In genomic region chr3:6600237-6600636, GRCh38 we compare ENCODE assay signal across 1 cellular context.
TF ChIP-seq lines count a peak whose summit lies in the region.

No MANE protein-coding gene starts in this region.

TF ChIP-seq in K562, 482 proteins besides CTCF, POLR2A, EP300 and RAD21 (continued from another document and continues in another):
- TF ChIP-seq HES1 (IDR thresholded peaks at IDR 0.05; ENCODE audit: low read depth): no peak
- no peak for TF ChIP-seq ZNF41 (CRISPR knock-in tag; conservative IDR thresholded peaks at IDR 0.05)
- TF ChIP-seq ZNF280B (CRISPR knock-in tag; IDR thresholded peaks at IDR 0.05): no peak
- TF ChIP-seq GATA2 (CRISPR knock-in tag; IDR thresholded peaks at IDR 0.05): no peak
- 0 out of 2 replicates have a peak, but pooled peaks have one; percentile 39 for TF ChIP-seq THRAP3 (IDR thresholded peaks at IDR 0.05; ENCODE audit: borderline replicate concordance)
- 0 out of 2 replicates have a peak, but pooled peaks have one; percentile 19 for TF ChIP-seq ELF4 (CRISPR knock-in tag; IDR thresholded peaks at IDR 0.05)
- no peak for TF ChIP-seq TGIF2 (CRISPR knock-in tag; IDR thresholded peaks at IDR 0.05)
- no peak for TF ChIP-seq ZEB2 (IDR thresholded peaks at IDR 0.05)
- no peak for TF ChIP-seq STAT6 (CRISPR knock-in tag; IDR thresholded peaks at IDR 0.05)
- peak; percentile 45; the same call in 1 of the 2 replicates for TF ChIP-seq THRB (CRISPR knock-in tag; conservative IDR thresholded peaks at IDR 0.05)
- no peak for TF ChIP-seq KLF10 (CRISPR knock-in tag; IDR thresholded peaks at IDR 0.05)
- peak; percentile 48 for TF ChIP-seq ARHGAP35 (IDR thresholded peaks at IDR 0.05; ENCODE audit: partially characterized antibody)
- 0 out of 2 replicates have a peak, but pooled peaks have one; percentile 22 for TF ChIP-seq ARID2 (IDR thresholded peaks at IDR 0.05)
- TF ChIP-seq POLR2B (IDR thresholded peaks at IDR 0.05; ENCODE audit: low read depth, partially characterized antibody): peak; percentile 36
- no peak for TF ChIP-seq TAF15 (IDR thresholded peaks at IDR 0.05; ENCODE audit: low read depth, low read length)
- no peak for TF ChIP-seq HMGXB4 (CRISPR knock-in tag; IDR thresholded peaks at IDR 0.05)
- no peak for TF ChIP-seq ZNF282 (CRISPR knock-in tag; IDR thresholded peaks at IDR 0.05)
- no peak for TF ChIP-seq PREB (CRISPR knock-in tag; IDR thresholded peaks at IDR 0.05)
- no peak for TF ChIP-seq KAT2B (IDR thresholded peaks at IDR 0.05; ENCODE audit: low read depth, low read length)
- TF ChIP-seq PPARD (CRISPR knock-in tag; IDR thresholded peaks at IDR 0.05): no peak
- TF ChIP-seq CTBP1 (IDR thresholded peaks at IDR 0.05; ENCODE audit: borderline replicate concordance): no peak
- no peak for TF ChIP-seq MCM5 (IDR thresholded peaks at IDR 0.05; ENCODE audit: low read depth)
- TF ChIP-seq ZNF644 (tag; IDR thresholded peaks at IDR 0.05; ENCODE audit: low read depth): no peak
- TF ChIP-seq E2F4 (CRISPR knock-in tag; IDR thresholded peaks at IDR 0.05; ENCODE audit: low read depth): no peak
- TF ChIP-seq HMBOX1 (IDR thresholded peaks at IDR 0.05): no peak
- no peak for TF ChIP-seq BHLHE40 (IDR thresholded peaks at IDR 0.05; ENCODE audit: low read length)
- TF ChIP-seq DLX4 (CRISPR knock-in tag; IDR thresholded peaks at IDR 0.05): no peak
- TF ChIP-seq STAG1 (CRISPR knock-in tag; IDR thresholded peaks at IDR 0.05; ENCODE audit: borderline replicate concordance): no peak
- TF ChIP-seq DIDO1 (tag; IDR thresholded peaks at IDR 0.05; ENCODE audit: low read depth): no peak
- no peak for TF ChIP-seq SRSF9 (IDR thresholded peaks at IDR 0.05; ENCODE audit: borderline replicate concordance, low read depth, low read length)
- no peak for TF ChIP-seq ZNF398 (CRISPR knock-in tag; IDR thresholded peaks at IDR 0.05)
- TF ChIP-seq HNRNPL (IDR thresholded peaks at IDR 0.05; ENCODE audit: low read depth, low read length): no peak
- TF ChIP-seq ELF2 (CRISPR knock-in tag; IDR thresholded peaks at IDR 0.05): no peak
- TF ChIP-seq HDAC1 (IDR thresholded peaks at IDR 0.05): peak in 1 of 2 experiments; percentile 45; a peak in 1 of 4 replicates
- TF ChIP-seq CSDE1 (IDR thresholded peaks at IDR 0.05): no peak
- no peak for TF ChIP-seq MEF2A (IDR thresholded peaks at IDR 0.05; ENCODE audit: control insufficient read depth, low read depth, low read length)
- no peak for TF ChIP-seq ZNF184 (CRISPR knock-in tag; IDR thresholded peaks at IDR 0.05)
- TF ChIP-seq ZFX (CRISPR knock-in tag; IDR thresholded peaks at IDR 0.05): no peak
- 0 out of 2 replicates have a peak, but pooled peaks have one; percentile 71 for TF ChIP-seq LARP7 (IDR thresholded peaks at IDR 0.05)
- TF ChIP-seq CHAMP1 (IDR thresholded peaks at IDR 0.05): no peak
- TF ChIP-seq ZBTB26 (CRISPR knock-in tag; IDR thresholded peaks at IDR 0.05): peak; percentile 72; the same call in 1 of the 2 replicates
- no peak for TF ChIP-seq SMAD1 (IDR thresholded peaks at IDR 0.05; ENCODE audit: low read depth, low read length, partially characterized antibody)
- no peak for TF ChIP-seq ZNF77 (CRISPR knock-in tag; IDR thresholded peaks at IDR 0.05)
